13 cellular contexts compared by ENCODE assay signal in genomic region chr21:46125846-46126301, GRCh38. TPM values are rescaled to one million over a fixed set of nuclear protein-coding genes. Genes with fewer than 3 reads are reported as not detected.
DNase-seq lines count a peak whose midpoint lies in the region; ATAC-seq and TF ChIP-seq lines count a peak whose summit lies in the region.
"Had no signal": no experiment of that assay in that cellular context is flagged by ENCODE, and none has a peak within 500 bp of the region (broad histone marks: within the 10 kb centered on the region; RNA-seq: fewer than 3 reads in every experiment).

No MANE protein-coding gene starts in this region.

- DNase-seq in activated effector memory CD4-positive, alpha-beta T cell treated with anti-CD3 and anti-CD28 coated beads, Interleukin-2, amount 50 U/mL, for 16 hours = peak; percentile 52
- no peak for DNase-seq in activated effector memory CD4-positive, alpha-beta T cell treated with Interleukin-2 at 50 U/mL for 16 hours
- DNase-seq in RWPE2 (ENCODE audit: low spot score) (peak; percentile 66), left lung (peak; percentile 31 to 81), suprapubic skin (ENCODE audit: low spot score in 2 of 2) (peak; percentile 59 to 71), SHP77 (lab: John Stamatoyannopoulos, UW) (no peak), GOT3 (lab: John Stamatoyannopoulos, UW) (no peak)
- DNase-seq: NCI-H1092; NCI-H2107; NCI-H526; occipital lobe; stimulated activated naive B cell treated with anti-CD40 and anti-IgM and Interleukin-4, amounts not matched to agents 10 μg/mL and 1 μg/mL and 100 μg/mL, for 72 hours had no signal

- no peak for ATAC-seq in RWPE2 (ENCODE audit: low read depth)
- no peak for ATAC-seq in left lung
- no peak for ATAC-seq in GM19351 (IDR thresholded peaks at IDR 0.05; ENCODE audit: unreplicated experiment)
- ATAC-seq: stimulated activated naive B cell treated with anti-CD40 and anti-IgM and Interleukin-4, amounts not matched to agents 10 μg/mL and 1 μg/mL and 100 μg/mL, for 72 hours had no signal

- H3K27ac ChIP-seq in RWPE2 (ENCODE audit: poor library complexity, severe bottlenecking) = no peak overlapping the region
- H3K27ac ChIP-seq in left lung = no peak overlapping the region
- H3K27ac ChIP-seq in suprapubic skin = no peak overlapping the region

- TF ChIP-seq EP300 in suprapubic skin (IDR thresholded peaks at IDR 0.05) = no peak

- TF ChIP-seq CTCF in RWPE2 (IDR thresholded peaks at IDR 0.05; ENCODE audit: poor library complexity, severe bottlenecking) (no peak), left lung (IDR thresholded peaks at IDR 0.05) (no peak), suprapubic skin (IDR thresholded peaks at IDR 0.05) (no peak)

- WGBS in suprapubic skin = 93% methylated on average over 36 of the region's 47 CpGs

- H3K4me3 ChIP-seq in RWPE2 (ENCODE audit: severe bottlenecking) = no peak overlapping the region
- H3K4me3 ChIP-seq in left lung = no peak overlapping the region
- H3K4me3 ChIP-seq in suprapubic skin = no peak overlapping the region

- H3K27me3 ChIP-seq in RWPE2 (ENCODE audit: insufficient read depth, poor library complexity, severe bottlenecking) (no peaks in the 10 kb centered on the region), left lung (no peaks in the 10 kb centered on the region), suprapubic skin (no peaks in the 10 kb centered on the region)

- H3K9me3 ChIP-seq in RWPE2 (ENCODE audit: severe bottlenecking) (no peaks in the 10 kb centered on the region), left lung (no peaks in the 10 kb centered on the region), suprapubic skin (no peaks in the 10 kb centered on the region)

- TF ChIP-seq POLR2A in suprapubic skin (IDR thresholded peaks at IDR 0.05) = no peak

- H3K4me1 ChIP-seq in RWPE2 (ENCODE audit: insufficient read depth, poor library complexity, severe bottlenecking) (peaks cover 3% of the 10 kb centered on the region), left lung (no peaks in the 10 kb centered on the region), suprapubic skin (no peaks in the 10 kb centered on the region)

- intact Hi-C loops in left lung (cut with DNase I) = no loop called here

- H3K36me3 ChIP-seq in RWPE2 (ENCODE audit: low read depth) (no peaks in the 10 kb centered on the region), left lung (peaks cover 0 to 49% of the 10 kb centered on the region in 2 donors), suprapubic skin (peaks cover 72% of the 10 kb centered on the region)

RNA-seq across cellular contexts. Expression of gene COL6A2, which starts 28.0 kb away (rescaled TPM):
- 100 to 1,000 TPM; 405 to 474 TPM for total RNA-seq in left lung
- total RNA-seq in suprapubic skin = 100 to 1,000 TPM in 3 of 4 donors, 10 to 100 TPM in 1; 88.9 to 150 (median 126) TPM

RNA-seq across cellular contexts. Expression of gene FTCD, which starts 29.5 kb away (rescaled TPM):
- total RNA-seq in left lung (under 1 TPM; 0.29 to 0.38 TPM), suprapubic skin (not detected)
- total RNA-seq: occipital lobe had no signal

RNA-seq across cellular contexts. Expression of gene SPATC1L, which starts 58.4 kb away (rescaled TPM):
- total RNA-seq in left lung (10 to 100 TPM in 1 of 2 donors, 1 to 10 TPM in 1; 5.0 to 10.3 TPM), suprapubic skin (10 to 100 TPM in 2 of 4 donors, 1 to 10 TPM in 2; 2.5 to 15.0 (median 6.9) TPM)

Comparison
In these comparisons a context has a peak if more than half of its experiments do, and no peak if none do; other contexts are left out.
1. DNase-seq: peak in activated effector memory CD4-positive, alpha-beta T cell treated with anti-CD3 and anti-CD28 coated beads, Interleukin-2, amount 50 U/mL, for 16 hours (single experiment), RWPE2 (single experiment), left lung (2 of 2) and suprapubic skin (2 of 2); none in activated effector memory CD4-positive, alpha-beta T cell treated with Interleukin-2 at 50 U/mL for 16 hours (single experiment), SHP77 (0 of 2) and GOT3 (single experiment).